In the genomic region with DNA sequence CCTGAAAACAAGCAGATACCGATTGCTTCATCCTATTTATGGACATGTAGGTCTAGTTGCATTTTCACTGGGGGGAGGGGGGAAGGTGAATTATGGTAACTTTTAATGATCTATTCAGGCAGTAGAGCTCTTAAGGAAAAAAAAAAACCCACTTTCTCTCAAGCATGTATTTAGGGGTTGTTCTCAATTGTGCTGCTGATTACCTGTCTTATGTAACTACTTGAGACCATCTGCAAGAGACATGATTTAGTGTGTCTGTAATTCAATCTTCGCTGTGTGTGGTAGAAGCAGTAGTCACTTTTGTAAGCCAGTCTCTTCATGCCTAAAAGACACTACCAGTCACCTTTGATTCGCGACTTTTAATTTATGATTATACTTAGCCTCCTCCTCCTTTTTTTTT, we compare ENCODE assay signal across 1 cellular context.
TF ChIP-seq lines count a peak whose summit lies in the region.

No MANE protein-coding gene starts in this region.

TF ChIP-seq in HEK293, 187 proteins besides CTCF, POLR2A, EP300 and RAD21 (continued from another document and continues in another):
- TF ChIP-seq, protein P1, sequence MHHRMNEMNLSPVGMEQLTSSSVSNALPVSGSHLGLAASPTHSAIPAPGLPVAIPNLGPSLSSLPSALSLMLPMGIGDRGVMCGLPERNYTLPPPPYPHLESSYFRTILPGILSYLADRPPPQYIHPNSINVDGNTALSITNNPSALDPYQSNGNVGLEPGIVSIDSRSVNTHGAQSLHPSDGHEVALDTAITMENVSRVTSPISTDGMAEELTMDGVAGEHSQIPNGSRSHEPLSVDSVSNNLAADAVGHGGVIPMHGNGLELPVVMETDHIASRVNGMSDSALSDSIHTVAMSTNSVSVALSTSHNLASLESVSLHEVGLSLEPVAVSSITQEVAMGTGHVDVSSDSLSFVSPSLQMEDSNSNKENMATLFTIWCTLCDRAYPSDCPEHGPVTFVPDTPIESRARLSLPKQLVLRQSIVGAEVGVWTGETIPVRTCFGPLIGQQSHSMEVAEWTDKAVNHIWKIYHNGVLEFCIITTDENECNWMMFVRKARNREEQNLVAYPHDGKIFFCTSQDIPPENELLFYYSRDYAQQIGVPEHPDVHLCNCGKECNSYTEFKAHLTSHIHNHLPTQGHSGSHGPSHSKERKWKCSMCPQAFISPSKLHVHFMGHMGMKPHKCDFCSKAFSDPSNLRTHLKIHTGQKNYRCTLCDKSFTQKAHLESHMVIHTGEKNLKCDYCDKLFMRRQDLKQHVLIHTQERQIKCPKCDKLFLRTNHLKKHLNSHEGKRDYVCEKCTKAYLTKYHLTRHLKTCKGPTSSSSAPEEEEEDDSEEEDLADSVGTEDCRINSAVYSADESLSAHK (tag by site-specific recombination; IDR thresholded peaks at IDR 0.05): peak; percentile 89
- TF ChIP-seq ZNF184 (tag by site-specific recombination; IDR thresholded peaks at IDR 0.05) (0 out of 2 replicates have a peak, but pooled peaks have one; percentile 46), FEZF1 (tag by site-specific recombination; IDR thresholded peaks at IDR 0.05) (peak; percentile 89), ZNF843 (tag by site-specific recombination; IDR thresholded peaks at IDR 0.05) (peak; percentile 89), SETDB1 (IDR thresholded peaks at IDR 0.05; ENCODE audit: insufficient read length, low read length) (no peak), ZNF596 (tag by site-specific recombination; IDR thresholded peaks at IDR 0.05) (no peak; the same call in 1 of the 2 replicates), ZNF2 (tag by site-specific recombination; IDR thresholded peaks at IDR 0.05) (peak; percentile 36), ZNF133 (tag by site-specific recombination; IDR thresholded peaks at IDR 0.05) (no peak), ZNF548 (tag by site-specific recombination; IDR thresholded peaks at IDR 0.05) (no peak), ZNF266 (tag by site-specific recombination; IDR thresholded peaks at IDR 0.05; ENCODE audit: low read depth) (no peak), ZNF391 (tag by site-specific recombination; IDR thresholded peaks at IDR 0.05; ENCODE audit: borderline replicate concordance, low read depth) (peak; percentile 57; the same call in 1 of the 2 replicates), ZNF621 (tag by site-specific recombination; IDR thresholded peaks at IDR 0.05) (no peak), ZNF350 (tag by site-specific recombination; IDR thresholded peaks at IDR 0.05) (no peak), ZFP3 (tag by site-specific recombination; IDR thresholded peaks at IDR 0.05; ENCODE audit: low read depth) (no peak), ZNF501 (tag by site-specific recombination; IDR thresholded peaks at IDR 0.05) (no peak), ZNF324 (tag by site-specific recombination; IDR thresholded peaks at IDR 0.05) (peak; percentile 83; the same call in 1 of the 2 replicates), MEIS1 (CRISPR knock-in tag; IDR thresholded peaks at IDR 0.05; ENCODE audit: borderline replicate concordance) (no peak), MYNN (tag by site-specific recombination; IDR thresholded peaks at IDR 0.05; ENCODE audit: borderline replicate concordance) (peak; percentile 86), KLF16 (tag by site-specific recombination; IDR thresholded peaks at IDR 0.05) (0 out of 2 replicates have a peak, but pooled peaks have one; percentile 51), ZNF707 (tag by site-specific recombination; IDR thresholded peaks at IDR 0.05) (no peak), KLF10 (tag by site-specific recombination; IDR thresholded peaks at IDR 0.05) (0 out of 2 replicates have a peak, but pooled peaks have one; percentile 47), ZNF830 (tag by site-specific recombination; IDR thresholded peaks at IDR 0.05; ENCODE audit: low read depth) (no peak), ZNF423 (tag by site-specific recombination; IDR thresholded peaks at IDR 0.05) (no peak), GLI2 (tag by site-specific recombination; IDR thresholded peaks at IDR 0.05; ENCODE audit: borderline replicate concordance, low read depth) (peak; percentile 78; the same call in 1 of the 2 replicates), ZNF654 (tag by site-specific recombination; IDR thresholded peaks at IDR 0.05; ENCODE audit: low read depth) (no peak), ZNF777 (tag by site-specific recombination; IDR thresholded peaks at IDR 0.05; ENCODE audit: borderline replicate concordance) (no peak)
- TF ChIP-seq, protein P2, sequence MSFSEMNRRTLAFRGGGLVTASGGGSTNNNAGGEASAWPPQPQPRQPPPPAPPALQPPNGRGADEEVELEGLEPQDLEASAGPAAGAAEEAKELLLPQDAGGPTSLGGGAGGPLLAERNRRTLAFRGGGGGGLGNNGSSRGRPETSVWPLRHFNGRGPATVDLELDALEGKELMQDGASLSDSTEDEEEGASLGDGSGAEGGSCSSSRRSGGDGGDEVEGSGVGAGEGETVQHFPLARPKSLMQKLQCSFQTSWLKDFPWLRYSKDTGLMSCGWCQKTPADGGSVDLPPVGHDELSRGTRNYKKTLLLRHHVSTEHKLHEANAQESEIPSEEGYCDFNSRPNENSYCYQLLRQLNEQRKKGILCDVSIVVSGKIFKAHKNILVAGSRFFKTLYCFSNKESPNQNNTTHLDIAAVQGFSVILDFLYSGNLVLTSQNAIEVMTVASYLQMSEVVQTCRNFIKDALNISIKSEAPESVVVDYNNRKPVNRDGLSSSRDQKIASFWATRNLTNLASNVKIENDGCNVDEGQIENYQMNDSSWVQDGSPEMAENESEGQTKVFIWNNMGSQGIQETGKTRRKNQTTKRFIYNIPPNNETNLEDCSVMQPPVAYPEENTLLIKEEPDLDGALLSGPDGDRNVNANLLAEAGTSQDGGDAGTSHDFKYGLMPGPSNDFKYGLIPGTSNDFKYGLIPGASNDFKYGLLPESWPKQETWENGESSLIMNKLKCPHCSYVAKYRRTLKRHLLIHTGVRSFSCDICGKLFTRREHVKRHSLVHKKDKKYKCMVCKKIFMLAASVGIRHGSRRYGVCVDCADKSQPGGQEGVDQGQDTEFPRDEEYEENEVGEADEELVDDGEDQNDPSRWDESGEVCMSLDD (tag by site-specific recombination; IDR thresholded peaks at IDR 0.05): no peak
- TF ChIP-seq, protein P3, sequence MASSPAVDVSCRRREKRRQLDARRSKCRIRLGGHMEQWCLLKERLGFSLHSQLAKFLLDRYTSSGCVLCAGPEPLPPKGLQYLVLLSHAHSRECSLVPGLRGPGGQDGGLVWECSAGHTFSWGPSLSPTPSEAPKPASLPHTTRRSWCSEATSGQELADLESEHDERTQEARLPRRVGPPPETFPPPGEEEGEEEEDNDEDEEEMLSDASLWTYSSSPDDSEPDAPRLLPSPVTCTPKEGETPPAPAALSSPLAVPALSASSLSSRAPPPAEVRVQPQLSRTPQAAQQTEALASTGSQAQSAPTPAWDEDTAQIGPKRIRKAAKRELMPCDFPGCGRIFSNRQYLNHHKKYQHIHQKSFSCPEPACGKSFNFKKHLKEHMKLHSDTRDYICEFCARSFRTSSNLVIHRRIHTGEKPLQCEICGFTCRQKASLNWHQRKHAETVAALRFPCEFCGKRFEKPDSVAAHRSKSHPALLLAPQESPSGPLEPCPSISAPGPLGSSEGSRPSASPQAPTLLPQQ (tag by site-specific recombination; IDR thresholded peaks at IDR 0.05): 0 out of 2 replicates have a peak, but pooled peaks have one; percentile 40
- TF ChIP-seq, protein P4, sequence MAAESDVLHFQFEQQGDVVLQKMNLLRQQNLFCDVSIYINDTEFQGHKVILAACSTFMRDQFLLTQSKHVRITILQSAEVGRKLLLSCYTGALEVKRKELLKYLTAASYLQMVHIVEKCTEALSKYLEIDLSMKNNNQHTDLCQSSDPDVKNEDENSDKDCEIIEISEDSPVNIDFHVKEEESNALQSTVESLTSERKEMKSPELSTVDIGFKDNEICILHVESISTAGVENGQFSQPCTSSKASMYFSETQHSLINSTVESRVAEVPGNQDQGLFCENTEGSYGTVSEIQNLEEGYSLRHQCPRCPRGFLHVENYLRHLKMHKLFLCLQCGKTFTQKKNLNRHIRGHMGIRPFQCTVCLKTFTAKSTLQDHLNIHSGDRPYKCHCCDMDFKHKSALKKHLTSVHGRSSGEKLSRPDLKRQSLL (tag by site-specific recombination; IDR thresholded peaks at IDR 0.05): no peak
- TF ChIP-seq, protein P5, sequence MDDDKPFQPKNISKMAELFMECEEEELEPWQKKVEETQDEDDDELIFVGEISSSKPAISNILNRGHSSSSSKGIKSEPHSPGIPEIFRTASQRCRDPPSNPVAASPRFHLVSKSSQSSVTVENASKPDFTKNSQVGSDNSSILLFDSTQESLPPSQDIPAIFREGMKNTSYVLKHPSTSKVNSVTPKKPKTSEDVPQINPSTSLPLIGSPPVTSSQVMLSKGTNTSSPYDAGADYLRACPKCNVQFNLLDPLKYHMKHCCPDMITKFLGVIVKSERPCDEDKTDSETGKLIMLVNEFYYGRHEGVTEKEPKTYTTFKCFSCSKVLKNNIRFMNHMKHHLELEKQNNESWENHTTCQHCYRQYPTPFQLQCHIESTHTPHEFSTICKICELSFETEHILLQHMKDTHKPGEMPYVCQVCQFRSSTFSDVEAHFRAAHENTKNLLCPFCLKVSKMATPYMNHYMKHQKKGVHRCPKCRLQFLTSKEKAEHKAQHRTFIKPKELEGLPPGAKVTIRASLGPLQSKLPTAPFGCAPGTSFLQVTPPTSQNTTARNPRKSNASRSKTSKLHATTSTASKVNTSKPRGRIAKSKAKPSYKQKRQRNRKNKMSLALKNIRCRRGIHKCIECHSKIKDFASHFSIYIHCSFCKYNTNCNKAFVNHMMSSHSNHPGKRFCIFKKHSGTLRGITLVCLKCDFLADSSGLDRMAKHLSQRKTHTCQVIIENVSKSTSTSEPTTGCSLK (tag by site-specific recombination; IDR thresholded peaks at IDR 0.05): no peak
- TF ChIP-seq, protein P6, sequence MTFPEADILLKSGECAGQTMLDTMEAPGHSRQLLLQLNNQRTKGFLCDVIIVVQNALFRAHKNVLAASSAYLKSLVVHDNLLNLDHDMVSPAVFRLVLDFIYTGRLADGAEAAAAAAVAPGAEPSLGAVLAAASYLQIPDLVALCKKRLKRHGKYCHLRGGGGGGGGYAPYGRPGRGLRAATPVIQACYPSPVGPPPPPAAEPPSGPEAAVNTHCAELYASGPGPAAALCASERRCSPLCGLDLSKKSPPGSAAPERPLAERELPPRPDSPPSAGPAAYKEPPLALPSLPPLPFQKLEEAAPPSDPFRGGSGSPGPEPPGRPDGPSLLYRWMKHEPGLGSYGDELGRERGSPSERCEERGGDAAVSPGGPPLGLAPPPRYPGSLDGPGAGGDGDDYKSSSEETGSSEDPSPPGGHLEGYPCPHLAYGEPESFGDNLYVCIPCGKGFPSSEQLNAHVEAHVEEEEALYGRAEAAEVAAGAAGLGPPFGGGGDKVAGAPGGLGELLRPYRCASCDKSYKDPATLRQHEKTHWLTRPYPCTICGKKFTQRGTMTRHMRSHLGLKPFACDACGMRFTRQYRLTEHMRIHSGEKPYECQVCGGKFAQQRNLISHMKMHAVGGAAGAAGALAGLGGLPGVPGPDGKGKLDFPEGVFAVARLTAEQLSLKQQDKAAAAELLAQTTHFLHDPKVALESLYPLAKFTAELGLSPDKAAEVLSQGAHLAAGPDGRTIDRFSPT (tag by site-specific recombination; IDR thresholded peaks at IDR 0.05): no peak
- TF ChIP-seq, protein P7, sequence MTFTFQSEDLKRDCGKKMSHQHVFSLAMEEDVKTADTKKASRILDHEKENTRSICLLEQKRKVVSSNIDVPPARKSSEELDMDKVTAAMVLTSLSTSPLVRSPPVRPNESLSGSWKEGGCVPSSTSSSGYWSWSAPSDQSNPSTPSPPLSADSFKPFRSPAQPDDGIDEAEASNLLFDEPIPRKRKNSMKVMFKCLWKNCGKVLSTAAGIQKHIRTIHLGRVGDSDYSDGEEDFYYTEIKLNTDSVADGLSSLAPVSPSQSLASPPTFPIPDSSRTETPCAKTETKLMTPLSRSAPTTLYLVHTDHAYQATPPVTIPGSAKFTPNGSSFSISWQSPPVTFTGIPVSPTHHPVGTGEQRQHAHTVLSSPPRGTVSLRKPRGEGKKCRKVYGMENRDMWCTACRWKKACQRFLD (tag by site-specific recombination; IDR thresholded peaks at IDR 0.05): no peak
- TF ChIP-seq, protein P8, sequence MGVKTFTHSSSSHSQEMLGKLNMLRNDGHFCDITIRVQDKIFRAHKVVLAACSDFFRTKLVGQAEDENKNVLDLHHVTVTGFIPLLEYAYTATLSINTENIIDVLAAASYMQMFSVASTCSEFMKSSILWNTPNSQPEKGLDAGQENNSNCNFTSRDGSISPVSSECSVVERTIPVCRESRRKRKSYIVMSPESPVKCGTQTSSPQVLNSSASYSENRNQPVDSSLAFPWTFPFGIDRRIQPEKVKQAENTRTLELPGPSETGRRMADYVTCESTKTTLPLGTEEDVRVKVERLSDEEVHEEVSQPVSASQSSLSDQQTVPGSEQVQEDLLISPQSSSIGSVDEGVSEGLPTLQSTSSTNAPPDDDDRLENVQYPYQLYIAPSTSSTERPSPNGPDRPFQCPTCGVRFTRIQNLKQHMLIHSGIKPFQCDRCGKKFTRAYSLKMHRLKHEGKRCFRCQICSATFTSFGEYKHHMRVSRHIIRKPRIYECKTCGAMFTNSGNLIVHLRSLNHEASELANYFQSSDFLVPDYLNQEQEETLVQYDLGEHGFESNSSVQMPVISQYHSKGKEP (tag by site-specific recombination; IDR thresholded peaks at IDR 0.05): peak; percentile 90
- TF ChIP-seq, protein P9, sequence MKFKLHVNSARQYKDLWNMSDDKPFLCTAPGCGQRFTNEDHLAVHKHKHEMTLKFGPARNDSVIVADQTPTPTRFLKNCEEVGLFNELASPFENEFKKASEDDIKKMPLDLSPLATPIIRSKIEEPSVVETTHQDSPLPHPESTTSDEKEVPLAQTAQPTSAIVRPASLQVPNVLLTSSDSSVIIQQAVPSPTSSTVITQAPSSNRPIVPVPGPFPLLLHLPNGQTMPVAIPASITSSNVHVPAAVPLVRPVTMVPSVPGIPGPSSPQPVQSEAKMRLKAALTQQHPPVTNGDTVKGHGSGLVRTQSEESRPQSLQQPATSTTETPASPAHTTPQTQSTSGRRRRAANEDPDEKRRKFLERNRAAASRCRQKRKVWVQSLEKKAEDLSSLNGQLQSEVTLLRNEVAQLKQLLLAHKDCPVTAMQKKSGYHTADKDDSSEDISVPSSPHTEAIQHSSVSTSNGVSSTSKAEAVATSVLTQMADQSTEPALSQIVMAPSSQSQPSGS (tag by site-specific recombination; IDR thresholded peaks at IDR 0.05; ENCODE audit: low read depth): no peak
- TF ChIP-seq, protein P10, sequence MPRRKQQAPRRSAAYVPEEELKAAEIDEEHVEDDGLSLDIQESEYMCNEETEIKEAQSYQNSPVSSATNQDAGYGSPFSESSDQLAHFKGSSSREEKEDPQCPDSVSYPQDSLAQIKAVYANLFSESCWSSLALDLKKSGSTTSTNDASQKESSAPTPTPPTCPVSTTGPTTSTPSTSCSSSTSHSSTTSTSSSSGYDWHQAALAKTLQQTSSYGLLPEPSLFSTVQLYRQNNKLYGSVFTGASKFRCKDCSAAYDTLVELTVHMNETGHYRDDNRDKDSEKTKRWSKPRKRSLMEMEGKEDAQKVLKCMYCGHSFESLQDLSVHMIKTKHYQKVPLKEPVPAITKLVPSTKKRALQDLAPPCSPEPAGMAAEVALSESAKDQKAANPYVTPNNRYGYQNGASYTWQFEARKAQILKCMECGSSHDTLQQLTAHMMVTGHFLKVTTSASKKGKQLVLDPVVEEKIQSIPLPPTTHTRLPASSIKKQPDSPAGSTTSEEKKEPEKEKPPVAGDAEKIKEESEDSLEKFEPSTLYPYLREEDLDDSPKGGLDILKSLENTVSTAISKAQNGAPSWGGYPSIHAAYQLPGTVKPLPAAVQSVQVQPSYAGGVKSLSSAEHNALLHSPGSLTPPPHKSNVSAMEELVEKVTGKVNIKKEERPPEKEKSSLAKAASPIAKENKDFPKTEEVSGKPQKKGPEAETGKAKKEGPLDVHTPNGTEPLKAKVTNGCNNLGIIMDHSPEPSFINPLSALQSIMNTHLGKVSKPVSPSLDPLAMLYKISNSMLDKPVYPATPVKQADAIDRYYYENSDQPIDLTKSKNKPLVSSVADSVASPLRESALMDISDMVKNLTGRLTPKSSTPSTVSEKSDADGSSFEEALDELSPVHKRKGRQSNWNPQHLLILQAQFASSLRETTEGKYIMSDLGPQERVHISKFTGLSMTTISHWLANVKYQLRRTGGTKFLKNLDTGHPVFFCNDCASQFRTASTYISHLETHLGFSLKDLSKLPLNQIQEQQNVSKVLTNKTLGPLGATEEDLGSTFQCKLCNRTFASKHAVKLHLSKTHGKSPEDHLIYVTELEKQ (tag by site-specific recombination; IDR thresholded peaks at IDR 0.05; ENCODE audit: borderline replicate concordance): peak; percentile 92
